In genomic region chr2:188940171-188940570, GRCh38 we compare ENCODE assay signal across 1 cellular context.
TF ChIP-seq lines count a peak whose summit lies in the region.

No MANE protein-coding gene starts in this region.

TF ChIP-seq in neural cell, 6 proteins besides CTCF, POLR2A, EP300 and RAD21:
- TF ChIP-seq MXI1 (conservative IDR thresholded peaks at IDR 0.05; ENCODE audit: poor library complexity, severe bottlenecking) (no peak), POLR2AphosphoS5 (IDR thresholded peaks at IDR 0.05) (no peak), SMC3 (conservative IDR thresholded peaks at IDR 0.05; ENCODE audit: poor library complexity) (no peak)
- TF ChIP-seq, protein P1, sequence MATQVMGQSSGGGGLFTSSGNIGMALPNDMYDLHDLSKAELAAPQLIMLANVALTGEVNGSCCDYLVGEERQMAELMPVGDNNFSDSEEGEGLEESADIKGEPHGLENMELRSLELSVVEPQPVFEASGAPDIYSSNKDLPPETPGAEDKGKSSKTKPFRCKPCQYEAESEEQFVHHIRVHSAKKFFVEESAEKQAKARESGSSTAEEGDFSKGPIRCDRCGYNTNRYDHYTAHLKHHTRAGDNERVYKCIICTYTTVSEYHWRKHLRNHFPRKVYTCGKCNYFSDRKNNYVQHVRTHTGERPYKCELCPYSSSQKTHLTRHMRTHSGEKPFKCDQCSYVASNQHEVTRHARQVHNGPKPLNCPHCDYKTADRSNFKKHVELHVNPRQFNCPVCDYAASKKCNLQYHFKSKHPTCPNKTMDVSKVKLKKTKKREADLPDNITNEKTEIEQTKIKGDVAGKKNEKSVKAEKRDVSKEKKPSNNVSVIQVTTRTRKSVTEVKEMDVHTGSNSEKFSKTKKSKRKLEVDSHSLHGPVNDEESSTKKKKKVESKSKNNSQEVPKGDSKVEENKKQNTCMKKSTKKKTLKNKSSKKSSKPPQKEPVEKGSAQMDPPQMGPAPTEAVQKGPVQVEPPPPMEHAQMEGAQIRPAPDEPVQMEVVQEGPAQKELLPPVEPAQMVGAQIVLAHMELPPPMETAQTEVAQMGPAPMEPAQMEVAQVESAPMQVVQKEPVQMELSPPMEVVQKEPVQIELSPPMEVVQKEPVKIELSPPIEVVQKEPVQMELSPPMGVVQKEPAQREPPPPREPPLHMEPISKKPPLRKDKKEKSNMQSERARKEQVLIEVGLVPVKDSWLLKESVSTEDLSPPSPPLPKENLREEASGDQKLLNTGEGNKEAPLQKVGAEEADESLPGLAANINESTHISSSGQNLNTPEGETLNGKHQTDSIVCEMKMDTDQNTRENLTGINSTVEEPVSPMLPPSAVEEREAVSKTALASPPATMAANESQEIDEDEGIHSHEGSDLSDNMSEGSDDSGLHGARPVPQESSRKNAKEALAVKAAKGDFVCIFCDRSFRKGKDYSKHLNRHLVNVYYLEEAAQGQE (IDR thresholded peaks at IDR 0.05; ENCODE audit: borderline replicate concordance), result peak; percentile 76
